ENCODE assay signal across 18 cellular contexts in the genomic region with DNA sequence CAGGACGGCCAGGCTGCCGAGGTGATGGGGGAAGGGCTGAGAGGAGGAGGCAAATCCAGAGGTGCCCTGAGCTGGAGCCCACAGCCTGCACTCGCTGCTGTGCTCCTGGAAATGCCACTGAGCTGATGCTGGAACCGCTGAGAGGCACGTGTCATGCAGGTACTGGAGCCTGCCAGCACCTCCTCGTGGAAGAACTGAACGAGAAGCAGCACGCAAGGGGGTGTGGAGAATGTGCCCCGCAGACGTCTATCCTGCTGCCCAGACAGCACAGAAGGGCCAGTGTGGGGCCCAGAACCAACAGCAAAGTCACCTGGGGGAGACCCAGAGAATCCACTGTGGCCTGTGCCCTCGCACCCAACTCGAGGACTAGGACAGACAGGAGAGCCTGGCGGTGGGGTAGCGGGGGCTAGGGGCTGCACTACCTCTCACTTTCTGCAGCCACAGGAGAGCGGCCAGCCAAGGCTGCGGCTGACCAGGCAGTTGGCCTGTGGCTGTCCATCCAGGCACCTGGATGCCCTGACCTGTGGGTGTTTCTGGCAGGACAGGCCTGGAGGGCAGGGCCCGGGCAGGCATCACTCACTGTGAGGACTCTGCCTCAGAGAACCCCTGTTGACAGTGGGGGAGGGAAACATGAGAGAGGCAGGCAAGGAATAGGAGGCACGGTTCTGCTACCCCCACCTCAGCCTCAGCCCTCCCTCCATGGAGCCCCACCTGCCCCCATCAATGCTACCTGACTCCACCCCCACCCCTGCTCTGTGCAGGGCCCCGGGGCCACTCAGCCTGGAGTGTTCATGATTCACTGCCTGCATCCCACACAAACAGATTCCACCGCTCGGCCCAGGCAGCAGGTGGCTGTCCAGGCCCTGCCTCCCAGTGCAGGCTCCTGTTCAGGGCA.
DNase-seq lines count a peak whose midpoint lies in the region; ATAC-seq and TF ChIP-seq lines count a peak whose summit lies in the region.
"Had no signal": no experiment of that assay in that cellular context is flagged by ENCODE, and none has a peak within 500 bp of the region (broad histone marks: within the 10 kb centered on the region; RNA-seq: fewer than 3 reads in every experiment).

No MANE protein-coding gene starts in this region.

- WGBS in neuronal stem cell (ENCODE audit: extremely low coverage in 2 of 2, insufficient read length in 2 of 2, insufficient replicate concordance in 1 of 2), 2 donors = no CpG with 5 or more reads among the region's 21 CpGs

- H4K91ac ChIP-seq in neuronal stem cell (ENCODE audit: low read depth, low read length, poor library complexity) = no peak overlapping the region

- H3K27me3 ChIP-seq in GM23338 (ENCODE audit: insufficient read depth) (no peaks in the 10 kb centered on the region), NT2/D1 (ENCODE audit: insufficient read depth, insufficient read length) (no peaks in the 10 kb centered on the region), foreskin keratinocyte (peaks cover 8% of the 10 kb centered on the region), neuronal stem cell (ENCODE audit: control insufficient read depth in 3 of 3, insufficient read depth in 3 of 3, low read depth in 1 of 3, low read length in 3 of 3) (peaks cover 0 to 20% (median 0%) of the 10 kb centered on the region in 3 experiments)

- H3K27me3 Mint-ChIP-seq in GM23338 (ENCODE audit: insufficient read depth, low read depth, poor library complexity) = peaks cover 29% of the 10 kb centered on the region

- no peaks in the 10 kb centered on the region for H3K4me1 ChIP-seq in GM23338 (ENCODE audit: insufficient read depth)
- peaks cover 37% of the 10 kb centered on the region for H3K4me1 ChIP-seq in NT2/D1 (ENCODE audit: insufficient read depth, insufficient read length)
- H3K4me1 ChIP-seq in foreskin keratinocyte = no peaks in the 10 kb centered on the region
- H3K4me1 ChIP-seq in neuronal stem cell (ENCODE audit: control insufficient read depth in 2 of 2, insufficient read depth in 1 of 2, low read depth in 1 of 2, low read length in 2 of 2) = peaks cover 0 to 5% of the 10 kb centered on the region in 2 donors

- H3K23ac ChIP-seq in neuronal stem cell (ENCODE audit: low read depth, low read length, poor library complexity) = peak overlapping the region; percentile 93

- peak overlapping the region; percentile 73 for H3K18ac ChIP-seq in neuronal stem cell (ENCODE audit: low read length)

- ATAC-seq in GM23338 (peak; percentile 37), foreskin keratinocyte (peak; percentile 32), GM19455 (IDR thresholded peaks at IDR 0.05; ENCODE audit: unreplicated experiment) (no peak), GM18858 (IDR thresholded peaks at IDR 0.05; ENCODE audit: unreplicated experiment) (no peak), HG03135 (IDR thresholded peaks at IDR 0.05; ENCODE audit: unreplicated experiment) (no peak)
- ATAC-seq: effector memory CD8-positive, alpha-beta T cell; mucosa of descending colon had no signal

- H3K4me2 ChIP-seq in GM23338 (no peak overlapping the region), neuronal stem cell (ENCODE audit: insufficient read depth, low read length, poor library complexity, severe bottlenecking) (no peak overlapping the region)
- H3K4me2 ChIP-seq: SK-N-SH had no signal

- no peak overlapping the region for H3K14ac ChIP-seq in neuronal stem cell (ENCODE audit: low read length)

- H2BK120ac ChIP-seq in neuronal stem cell (ENCODE audit: low read depth, low read length) = peak overlapping the region; percentile 56

- H3K79me1 ChIP-seq in neuronal stem cell (ENCODE audit: low read depth, low read length) = peaks cover 1% of the 10 kb centered on the region

- H4K8ac ChIP-seq in neuronal stem cell (ENCODE audit: low read depth, low read length) = no peak overlapping the region

- H3K9me3 Mint-ChIP-seq in GM23338 = no peaks in the 10 kb centered on the region; the same call in 2 of the 3 replicates
- H3K9me3 Mint-ChIP-seq: CD8-positive, alpha-beta memory T cell; effector memory CD8-positive, alpha-beta T cell had no signal

- no peak overlapping the region for H2BK5ac ChIP-seq in neuronal stem cell (ENCODE audit: low read length)

- H3K9ac ChIP-seq in NT2/D1 (ENCODE audit: insufficient read length, low read depth) (peak overlapping the region; percentile 17), neuronal stem cell (ENCODE audit: low read depth, low read length, poor library complexity) (no peak overlapping the region)
- H3K9ac ChIP-seq: SK-N-SH had no signal

- H3K36me3 ChIP-seq in GM23338 (ENCODE audit: insufficient read depth) (no peaks in the 10 kb centered on the region), NT2/D1 (ENCODE audit: insufficient read depth, insufficient read length, low read length) (no peaks in the 10 kb centered on the region), neuronal stem cell (replicated peaks in 1 of 2; ENCODE audit: control insufficient read depth in 2 of 2, insufficient read depth in 2 of 2, low read length in 2 of 2) (no peaks in the 10 kb centered on the region)

- no peaks in the 10 kb centered on the region for H3K9me2 ChIP-seq in GM23338 (ENCODE audit: insufficient read depth)
- H3K9me2 ChIP-seq: SK-N-SH had no signal

- H4K20me1 ChIP-seq in GM23338 (replicated peaks; ENCODE audit: insufficient read depth) = no peaks in the 10 kb centered on the region

- H3K9me3 ChIP-seq in NT2/D1 (ENCODE audit: insufficient read depth, low read length) (no peaks in the 10 kb centered on the region), neuronal stem cell (replicated peaks in 1 of 2; ENCODE audit: control insufficient read depth in 2 of 2, insufficient read depth in 1 of 2, low read depth in 1 of 2, low read length in 2 of 2) (no peaks in the 10 kb centered on the region)
- H3K9me3 ChIP-seq: mucosa of descending colon, SK-N-SH had no signal

- H3K4ac ChIP-seq in neuronal stem cell (ENCODE audit: low read length) = no peak overlapping the region

- no peak overlapping the region; the same call in 2 of the 3 replicates for H3K4me3 Mint-ChIP-seq in GM23338
- H3K4me3 Mint-ChIP-seq: CD8-positive, alpha-beta memory T cell; effector memory CD8-positive, alpha-beta T cell had no signal

- TF ChIP-seq CTCF in GM23338 (conservative IDR thresholded peaks at IDR 0.05; ENCODE audit: low read depth in 2 of 2) (0 out of 4 replicates have a peak, but pooled peaks of 1 of the 2 experiments have one; percentile 9), foreskin keratinocyte (conservative IDR thresholded peaks at IDR 0.05) (peak; percentile 2)

- no peak overlapping the region for H3K27ac ChIP-seq in GM23338 (ENCODE audit: low read depth)
- H3K27ac ChIP-seq in foreskin keratinocyte = no peak overlapping the region
- H3K27ac ChIP-seq in neuronal stem cell (replicated peaks; ENCODE audit: low read length) = no peak overlapping the region

- peak overlapping the region; percentile 62 for H2BK15ac ChIP-seq in neuronal stem cell (ENCODE audit: low read length)

- no peaks in the 10 kb centered on the region; the same call in 2 of the 3 replicates for H3K36me3 Mint-ChIP-seq in GM23338 (ENCODE audit: low read depth)
- H3K36me3 Mint-ChIP-seq: CD8-positive, alpha-beta memory T cell had no signal

- H3K79me2 ChIP-seq in GM23338 (replicated peaks; ENCODE audit: insufficient read depth) = no peaks in the 10 kb centered on the region

- no peak overlapping the region for H3K4me3 ChIP-seq in GM23338
- no peak overlapping the region for H3K4me3 ChIP-seq in NT2/D1 (ENCODE audit: insufficient read length, low read depth)
- no peak overlapping the region for H3K4me3 ChIP-seq in neuronal stem cell (ENCODE audit: low read length in 2 of 2)
- H3K4me3 ChIP-seq: mucosa of descending colon had no signal

- peaks cover 26% of the 10 kb centered on the region for H3K4me1 Mint-ChIP-seq in GM23338
- H3K4me1 Mint-ChIP-seq: CD8-positive, alpha-beta memory T cell had no signal

- peak overlapping the region; percentile 25 for H2AK5ac ChIP-seq in neuronal stem cell (ENCODE audit: low read depth, low read length)

- no peaks in the 10 kb centered on the region for H3F3A ChIP-seq in GM23338 (replicated peaks; ENCODE audit: low read depth)

- no peak overlapping the region for H2AFZ ChIP-seq in GM23338
- no peak overlapping the region for H2AFZ ChIP-seq in neuronal stem cell (ENCODE audit: low read length)

- peak overlapping the region; percentile 82 for H2BK12ac ChIP-seq in neuronal stem cell (ENCODE audit: low read length)

- H3K27ac Mint-ChIP-seq in GM23338 = no peak overlapping the region
- H3K27ac Mint-ChIP-seq: CD8-positive, alpha-beta memory T cell; effector memory CD8-positive, alpha-beta T cell had no signal

- DNase-seq in GM23338 (ENCODE audit: low spot score) (peak; percentile 38), NT2/D1 (ENCODE audit: low read depth, low spot score) (no peak), foreskin keratinocyte (no peak), neuronal stem cell (ENCODE audit: low spot score) (no peak), NCI-H1417 treated with DMSO at 0.1 percent for 48 hours (lab: John Stamatoyannopoulos, UW) (no peak)
- DNase-seq: activated gamma-delta T cell; amygdala; CD8-positive, alpha-beta memory T cell; cerebellar nuclear complex; effector memory CD8-positive, alpha-beta T cell; NCI-H1048; NCI-H2081; retina; SK-N-SH had no signal

Comparison
In these comparisons a context has a peak if more than half of its experiments do, and no peak if none do; other contexts are left out.
1. ATAC-seq: peak in GM23338 (single experiment) and foreskin keratinocyte (single experiment); none in GM19455 (single experiment), GM18858 (single experiment) and HG03135 (single experiment).